Comparison of ENCODE assay signal across 1 cellular context in genomic region chr5:42991477-42992034, GRCh38.
TF ChIP-seq lines count a peak whose summit lies in the region.

No MANE protein-coding gene starts in this region.

TF ChIP-seq in GM12878, 131 proteins besides CTCF, POLR2A, EP300 and RAD21 (continued from another document):
- TF ChIP-seq CUX1 (IDR thresholded peaks at IDR 0.05; ENCODE audit: insufficient replicate concordance, low read depth, low read length) (peak; percentile 8), MLLT1 (IDR thresholded peaks at IDR 0.05) (peak; percentile 97), CHD2 (IDR thresholded peaks at IDR 0.05; ENCODE audit: borderline replicate concordance, low read depth, low read length) (no peak), RELA (IDR thresholded peaks at IDR 0.05; ENCODE audit: borderline replicate concordance, partially characterized antibody) (no peak), TCF7 (IDR thresholded peaks at IDR 0.05; ENCODE audit: borderline replicate concordance) (no peak), CBX3 (IDR thresholded peaks at IDR 0.05; ENCODE audit: borderline replicate concordance, low read depth) (no peak), ZSCAN29 (IDR thresholded peaks at IDR 0.05) (no peak), KDM1A (IDR thresholded peaks at IDR 0.05; ENCODE audit: borderline replicate concordance) (no peak), ZBED1 (IDR thresholded peaks at IDR 0.05; ENCODE audit: borderline replicate concordance) (no peak), LARP7 (IDR thresholded peaks at IDR 0.05) (no peak), MTA3 (IDR thresholded peaks at IDR 0.05; ENCODE audit: borderline replicate concordance, low read length) (peak; percentile 2; the same call in 1 of the 2 replicates), BCL11A (IDR thresholded peaks at IDR 0.05; ENCODE audit: low read depth, low read length) (no peak), CHD4 (IDR thresholded peaks at IDR 0.05) (no peak), SKIL (IDR thresholded peaks at IDR 0.05; ENCODE audit: low read depth, poor library complexity, severe bottlenecking) (peak; percentile 45), ETV6 (conservative IDR thresholded peaks at IDR 0.05 in 1 of 2, IDR thresholded peaks at IDR 0.05 in 1 of 2; ENCODE audit: borderline replicate concordance in 1 of 2, low read depth in 1 of 2) (no peak), PML (IDR thresholded peaks at IDR 0.05; ENCODE audit: low read length) (no peak), CREB1 (IDR thresholded peaks at IDR 0.05; ENCODE audit: low read depth) (no peak), CEBPB (IDR thresholded peaks at IDR 0.05; ENCODE audit: borderline replicate concordance in 1 of 2, low read depth in 2 of 2, low read length in 2 of 2) (peak in 1 of 2 experiments; percentile 22; a peak in 1 of 4 replicates), JUND (IDR thresholded peaks at IDR 0.05; ENCODE audit: low read depth, low read length) (no peak), ASH2L (IDR thresholded peaks at IDR 0.05; ENCODE audit: borderline replicate concordance, low read depth) (peak; percentile 48; the same call in 1 of the 2 replicates), SREBF1 (IDR thresholded peaks at IDR 0.05; ENCODE audit: low read length) (no peak), HDAC6 (IDR thresholded peaks at IDR 0.05; ENCODE audit: unreplicated experiment) (no peak), GATAD2B (conservative IDR thresholded peaks at IDR 0.05; ENCODE audit: low read depth) (no peak), MTA2 (IDR thresholded peaks at IDR 0.05; ENCODE audit: low read depth) (no peak), EED (IDR thresholded peaks at IDR 0.05; ENCODE audit: low read depth) (no peak), RCOR1 (conservative IDR thresholded peaks at IDR 0.05; ENCODE audit: low read depth, low read length) (no peak), EGR1 (IDR thresholded peaks at IDR 0.05; ENCODE audit: borderline replicate concordance in 1 of 2, low read depth in 2 of 2, low read length in 2 of 2) (peak in 1 of 2 experiments; percentile 59; a peak in 1 of 3 replicates), BCL3 (IDR thresholded peaks at IDR 0.05; ENCODE audit: borderline replicate concordance, insufficient read depth, low read depth, low read length, poor library complexity, severe bottlenecking) (no peak), JUNB (IDR thresholded peaks at IDR 0.05) (no peak), BACH1 (IDR thresholded peaks at IDR 0.05; ENCODE audit: borderline replicate concordance) (no peak), PAX5 (IDR thresholded peaks at IDR 0.05; ENCODE audit: borderline replicate concordance, low read depth, low read length) (no peak), NR2C2 (IDR thresholded peaks at IDR 0.05; ENCODE audit: borderline replicate concordance, control insufficient read depth, insufficient read length, low read depth) (no peak), RBBP5 (conservative IDR thresholded peaks at IDR 0.05) (no peak), HDGF (IDR thresholded peaks at IDR 0.05) (no peak), SMC3 (IDR thresholded peaks at IDR 0.05; ENCODE audit: borderline replicate concordance, low read length) (no peak), SMAD1 (IDR thresholded peaks at IDR 0.05; ENCODE audit: low read depth, partially characterized antibody) (no peak)
- TF ChIP-seq, protein P1, sequence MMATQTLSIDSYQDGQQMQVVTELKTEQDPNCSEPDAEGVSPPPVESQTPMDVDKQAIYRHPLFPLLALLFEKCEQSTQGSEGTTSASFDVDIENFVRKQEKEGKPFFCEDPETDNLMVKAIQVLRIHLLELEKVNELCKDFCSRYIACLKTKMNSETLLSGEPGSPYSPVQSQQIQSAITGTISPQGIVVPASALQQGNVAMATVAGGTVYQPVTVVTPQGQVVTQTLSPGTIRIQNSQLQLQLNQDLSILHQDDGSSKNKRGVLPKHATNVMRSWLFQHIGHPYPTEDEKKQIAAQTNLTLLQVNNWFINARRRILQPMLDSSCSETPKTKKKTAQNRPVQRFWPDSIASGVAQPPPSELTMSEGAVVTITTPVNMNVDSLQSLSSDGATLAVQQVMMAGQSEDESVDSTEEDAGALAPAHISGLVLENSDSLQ (IDR thresholded peaks at IDR 0.05) = no peak
- TF ChIP-seq, protein P2, sequence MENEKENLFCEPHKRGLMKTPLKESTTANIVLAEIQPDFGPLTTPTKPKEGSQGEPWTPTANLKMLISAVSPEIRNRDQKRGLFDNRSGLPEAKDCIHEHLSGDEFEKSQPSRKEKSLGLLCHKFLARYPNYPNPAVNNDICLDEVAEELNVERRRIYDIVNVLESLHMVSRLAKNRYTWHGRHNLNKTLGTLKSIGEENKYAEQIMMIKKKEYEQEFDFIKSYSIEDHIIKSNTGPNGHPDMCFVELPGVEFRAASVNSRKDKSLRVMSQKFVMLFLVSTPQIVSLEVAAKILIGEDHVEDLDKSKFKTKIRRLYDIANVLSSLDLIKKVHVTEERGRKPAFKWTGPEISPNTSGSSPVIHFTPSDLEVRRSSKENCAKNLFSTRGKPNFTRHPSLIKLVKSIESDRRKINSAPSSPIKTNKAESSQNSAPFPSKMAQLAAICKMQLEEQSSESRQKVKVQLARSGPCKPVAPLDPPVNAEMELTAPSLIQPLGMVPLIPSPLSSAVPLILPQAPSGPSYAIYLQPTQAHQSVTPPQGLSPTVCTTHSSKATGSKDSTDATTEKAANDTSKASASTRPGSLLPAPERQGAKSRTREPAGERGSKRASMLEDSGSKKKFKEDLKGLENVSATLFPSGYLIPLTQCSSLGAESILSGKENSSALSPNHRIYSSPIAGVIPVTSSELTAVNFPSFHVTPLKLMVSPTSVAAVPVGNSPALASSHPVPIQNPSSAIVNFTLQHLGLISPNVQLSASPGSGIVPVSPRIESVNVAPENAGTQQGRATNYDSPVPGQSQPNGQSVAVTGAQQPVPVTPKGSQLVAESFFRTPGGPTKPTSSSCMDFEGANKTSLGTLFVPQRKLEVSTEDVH (IDR thresholded peaks at IDR 0.05; ENCODE audit: low read depth, partially characterized antibody) = no peak
- TF ChIP-seq, protein P3, sequence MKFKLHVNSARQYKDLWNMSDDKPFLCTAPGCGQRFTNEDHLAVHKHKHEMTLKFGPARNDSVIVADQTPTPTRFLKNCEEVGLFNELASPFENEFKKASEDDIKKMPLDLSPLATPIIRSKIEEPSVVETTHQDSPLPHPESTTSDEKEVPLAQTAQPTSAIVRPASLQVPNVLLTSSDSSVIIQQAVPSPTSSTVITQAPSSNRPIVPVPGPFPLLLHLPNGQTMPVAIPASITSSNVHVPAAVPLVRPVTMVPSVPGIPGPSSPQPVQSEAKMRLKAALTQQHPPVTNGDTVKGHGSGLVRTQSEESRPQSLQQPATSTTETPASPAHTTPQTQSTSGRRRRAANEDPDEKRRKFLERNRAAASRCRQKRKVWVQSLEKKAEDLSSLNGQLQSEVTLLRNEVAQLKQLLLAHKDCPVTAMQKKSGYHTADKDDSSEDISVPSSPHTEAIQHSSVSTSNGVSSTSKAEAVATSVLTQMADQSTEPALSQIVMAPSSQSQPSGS (IDR thresholded peaks at IDR 0.05; ENCODE audit: low read length) = no peak
TF ChIP-seq in GM12878: peak in this region for 8.
